6 cellular contexts compared by ENCODE assay signal in genomic region chr17:11039342-11039741, GRCh38.
"Had no signal": no experiment of that assay in that cellular context is flagged by ENCODE, and none has a peak within 500 bp of the region (broad histone marks: within the 10 kb centered on the region; RNA-seq: fewer than 3 reads in every experiment).

No MANE protein-coding gene starts in this region.

- H3K4me3 ChIP-seq: GM23338 had no signal

- H3K27ac ChIP-seq: HL-60, KMS-11 had no signal

- DNase-seq: H9, HCEC 1CT, KBM-7 had no signal
